36 cellular contexts compared by ENCODE assay signal in genomic region chr2:81225756-81226155, GRCh38.
"Had no signal": no experiment of that assay in that cellular context is flagged by ENCODE, and none has a peak within 500 bp of the region (broad histone marks: within the 10 kb centered on the region; RNA-seq: fewer than 3 reads in every experiment).

No MANE protein-coding gene starts in this region.

- H3K4me1 Mint-ChIP-seq: activated B cell treated with CpG ODN at 0.5 μM for 24 hours; activated CD4-positive, alpha-beta T cell treated with anti-CD3 and anti-CD28 coated beads, Interleukin-2, amount 10 ng/mL, durations not matched to agents 24 days and 14 days; activated naive CD8-positive, alpha-beta T cell treated with anti-CD3 and anti-CD28 coated beads for 36 hours; activated T-helper 17 cell treated with anti-CD3 and anti-CD28 coated beads, Interleukin-2, amount 50 U/mL, for 72 hours; brain; central memory CD8-positive, alpha-beta T cell had no signal

- H3K4me3 Mint-ChIP-seq: activated B cell treated with CpG ODN at 0.5 μM for 24 hours; activated CD4-positive, alpha-beta memory T cell treated with anti-CD3 and anti-CD28 coated beads for 36 hours; activated CD4-positive, alpha-beta T cell treated with anti-CD3 and anti-CD28 coated beads, Interleukin-2, amount 10 ng/mL, durations not matched to agents 24 days and 14 days; activated CD8-positive, alpha-beta T cell treated with anti-CD3 and anti-CD28 coated beads for 36 hours; activated naive CD4-positive, alpha-beta T cell treated with anti-CD3 and anti-CD28 coated beads for 36 hours; activated naive CD8-positive, alpha-beta T cell treated with anti-CD3 and anti-CD28 coated beads for 36 hours; activated T-cell treated with anti-CD3 and anti-CD28 coated beads, Interleukin-2, amount 50 U/mL, for 4 hours; activated T-cell treated with anti-CD3 and anti-CD28 coated beads, Interleukin-2, amount 50 U/mL, for 72 hours; activated T-helper 1 cell treated with anti-CD3 and anti-CD28 coated beads, Interleukin-12 subunit alpha, Interleukin-12 subunit beta, Interleukin-2, Interleukin-4 antibody, amounts not matched to agents 30 ng/mL and 10 ng/mL and 1 ng/mL, durations not matched to agents 14 hours and 24 hours and 36 hours; activated T-helper 17 cell treated with anti-CD3 and anti-CD28 coated beads, Interleukin-2, amount 50 U/mL, for 72 hours; brain; central memory CD8-positive, alpha-beta T cell; T-helper 1 cell treated with Interleukin-12 subunit alpha and Interleukin-12 subunit beta and Interleukin-4 antibody, amounts not matched to agents 30 μg/mL and 1 μg/mL, for 36 hours; T-helper 2 cell treated with Interferon-gamma antibody and Interleukin-4, amounts not matched to agents 5 μg/mL and 100 μg/mL, for 36 hours had no signal

- H3K4me1 ChIP-seq: adrenal gland had no signal

- H3K36me3 ChIP-seq: adrenal gland, cardiac muscle cell had no signal

- DNase-seq: activated B cell treated with CpG ODN at 0.5 μM for 24 hours; activated CD4-positive, alpha-beta memory T cell treated with anti-CD3 and anti-CD28 coated beads for 36 hours; activated CD4-positive, alpha-beta T cell treated with anti-CD3 and anti-CD28 coated beads for 4 hours; activated CD4-positive, alpha-beta T cell treated with anti-CD3 and anti-CD28 coated beads, Interleukin-2, amount 10 ng/mL, durations not matched to agents 24 days and 14 days; activated CD4-positive, alpha-beta T cell treated with anti-CD3 and anti-CD28 coated beads, Interleukin-2, amount 50 U/mL, for 1 hour; activated CD4-positive, alpha-beta T cell treated with anti-CD3 and anti-CD28 coated beads, Interleukin-2, amount 50 U/mL, for 4 hours; activated CD4-positive, CD25-positive, alpha-beta regulatory T cell treated with anti-CD3 and anti-CD28 coated beads, Interleukin-2, amount 50 U/mL, for 72 hours; activated CD8-positive, alpha-beta memory T cell treated with anti-CD3 and anti-CD28 coated beads, Interleukin-2, amount 50 U/mL, for 4 hours; activated CD8-positive, alpha-beta T cell treated with anti-CD3 and anti-CD28 coated beads for 36 hours; activated effector memory CD4-positive, alpha-beta T cell treated with anti-CD3 and anti-CD28 coated beads, Interleukin-2, amount 50 U/mL, for 16 hours; activated gamma-delta T cell treated with Interleukin-2 at 50 U/mL for 16 hours; activated naive CD4-positive, alpha-beta T cell; activated naive CD4-positive, alpha-beta T cell treated with anti-CD3 and anti-CD28 coated beads for 36 hours; activated naive CD4-positive, alpha-beta T cell treated with anti-CD3 and anti-CD28 coated beads, Interleukin-2, amount 50 U/mL, for 16 hours; activated naive CD8-positive, alpha-beta T cell treated with anti-CD3 and anti-CD28 coated beads for 36 hours; activated T-cell treated with anti-CD3 and anti-CD28 coated beads for 4 hours; activated T-cell treated with anti-CD3 and anti-CD28 coated beads, Interleukin-2, amount 50 U/mL, for 1 hour; activated T-cell treated with anti-CD3 and anti-CD28 coated beads, Interleukin-2, amount 50 U/mL, for 4 hours; activated T-cell treated with anti-CD3 and anti-CD28 coated beads, Interleukin-2, amount 50 U/mL, for 72 hours; adrenal gland; amniotic stem cell; aorta; caudate nucleus; cerebellar nuclear complex; T-helper 2 cell; T-helper 9 cell had no signal

- H3K27me3 ChIP-seq: adrenal gland, cardiac muscle cell had no signal

- H3K27ac ChIP-seq: adrenal gland, cardiac muscle cell, VCaP had no signal

- H3K36me3 Mint-ChIP-seq: activated CD4-positive, alpha-beta memory T cell treated with anti-CD3 and anti-CD28 coated beads for 36 hours; activated naive CD4-positive, alpha-beta T cell treated with anti-CD3 and anti-CD28 coated beads, Interleukin-2, amount 50 U/mL, for 72 hours; activated naive CD8-positive, alpha-beta T cell treated with anti-CD3 and anti-CD28 coated beads for 36 hours; brain had no signal

- H3K27ac Mint-ChIP-seq: activated B cell treated with CpG ODN at 0.5 μM for 24 hours; activated CD4-positive, alpha-beta memory T cell treated with anti-CD3 and anti-CD28 coated beads for 36 hours; activated CD4-positive, alpha-beta T cell treated with anti-CD3 and anti-CD28 coated beads, Interleukin-2, amount 10 ng/mL, durations not matched to agents 24 days and 14 days; activated CD8-positive, alpha-beta T cell treated with anti-CD3 and anti-CD28 coated beads for 36 hours; activated naive CD4-positive, alpha-beta T cell treated with anti-CD3 and anti-CD28 coated beads for 36 hours; activated naive CD4-positive, alpha-beta T cell treated with anti-CD3 and anti-CD28 coated beads, Interleukin-2, amount 50 U/mL, for 72 hours; activated naive CD8-positive, alpha-beta T cell treated with anti-CD3 and anti-CD28 coated beads for 36 hours; activated T-cell treated with anti-CD3 and anti-CD28 coated beads, Interleukin-2, amount 50 U/mL, for 72 hours; activated T-helper 1 cell treated with anti-CD3 and anti-CD28 coated beads, Interleukin-12 subunit alpha, Interleukin-12 subunit beta, Interleukin-2, Interleukin-4 antibody, amounts not matched to agents 30 ng/mL and 10 ng/mL and 1 ng/mL, durations not matched to agents 14 hours and 24 hours and 36 hours; activated T-helper 17 cell treated with anti-CD3 and anti-CD28 coated beads, Interleukin-2, amount 50 U/mL, for 72 hours; brain; T-helper 1 cell treated with Interleukin-12 subunit alpha and Interleukin-12 subunit beta and Interleukin-4 antibody, amounts not matched to agents 30 μg/mL and 1 μg/mL, for 36 hours; T-helper 2 cell treated with Interferon-gamma antibody and Interleukin-4, amounts not matched to agents 5 μg/mL and 100 μg/mL, for 36 hours had no signal

- H3K27me3 Mint-ChIP-seq: activated B cell treated with CpG ODN at 0.5 μM for 24 hours; activated CD4-positive, alpha-beta memory T cell treated with anti-CD3 and anti-CD28 coated beads for 36 hours; activated CD4-positive, alpha-beta T cell treated with anti-CD3 and anti-CD28 coated beads, Interleukin-2, amount 10 ng/mL, durations not matched to agents 24 days and 14 days; activated CD8-positive, alpha-beta T cell treated with anti-CD3 and anti-CD28 coated beads for 36 hours; activated naive CD8-positive, alpha-beta T cell treated with anti-CD3 and anti-CD28 coated beads for 36 hours; activated T-helper 17 cell treated with anti-CD3 and anti-CD28 coated beads, Interleukin-2, amount 50 U/mL, for 72 hours; central memory CD8-positive, alpha-beta T cell had no signal

- H3K4me3 ChIP-seq: adrenal gland, cardiac muscle cell had no signal

- ATAC-seq: activated CD8-positive, alpha-beta T cell treated with anti-CD3 and anti-CD28 coated beads for 36 hours; activated naive CD4-positive, alpha-beta T cell treated with anti-CD3 and anti-CD28 coated beads, Interleukin-2, amount 50 U/mL, for 72 hours; activated T-cell treated with anti-CD3 and anti-CD28 coated beads, Interleukin-2, amount 50 U/mL, for 4 hours; activated T-cell treated with anti-CD3 and anti-CD28 coated beads, Interleukin-2, amount 50 U/mL, for 72 hours; activated T-helper 17 cell treated with anti-CD3 and anti-CD28 coated beads, Interleukin-2, amount 50 U/mL, for 72 hours had no signal

- H3K9me3 ChIP-seq: adrenal gland had no signal

- H3K9me3 Mint-ChIP-seq: activated naive CD8-positive, alpha-beta T cell treated with anti-CD3 and anti-CD28 coated beads for 36 hours had no signal

- FAIRE-seq: bronchial epithelial cell had no signal
